ENCODE assay signal across 1 cellular context in genomic region chr16:88811850-88812736, GRCh38.
TF ChIP-seq lines count a peak whose summit lies in the region.

APRT (minus strand) TSS chr16:88811928; CDS start chr16:88811899, 29 bp downstream.

TF ChIP-seq in HEK293, 187 proteins besides CTCF, POLR2A, EP300 and RAD21 (continued from another document):
- TF ChIP-seq PRDM10 (tag by site-specific recombination; IDR thresholded peaks at IDR 0.05) (peak; percentile 74), ZNF610 (tag by site-specific recombination; IDR thresholded peaks at IDR 0.05; ENCODE audit: borderline replicate concordance) (peak; percentile 71; the same call in 1 of the 2 replicates), ZNF837 (tag by site-specific recombination; IDR thresholded peaks at IDR 0.05) (peak; percentile 96; the same call in 1 of the 2 replicates), ZNF629 (tag by site-specific recombination; IDR thresholded peaks at IDR 0.05) (peak; percentile 41; the same call in 1 of the 2 replicates), ZNF501 (tag by site-specific recombination; IDR thresholded peaks at IDR 0.05) (peak; percentile 32; the same call in 1 of the 2 replicates), ZNF16 (tag by site-specific recombination; IDR thresholded peaks at IDR 0.05; ENCODE audit: low read depth) (no peak), ZFP69B (tag by site-specific recombination; IDR thresholded peaks at IDR 0.05) (peak; percentile 52; the same call in 1 of the 2 replicates), GLI4 (tag by site-specific recombination; IDR thresholded peaks at IDR 0.05) (no peak), ZSCAN5A (tag by site-specific recombination; IDR thresholded peaks at IDR 0.05) (peak; percentile 41; the same call in 1 of the 2 replicates), ZNF394 (tag by site-specific recombination; IDR thresholded peaks at IDR 0.05; ENCODE audit: borderline replicate concordance) (peak; percentile 73; the same call in 1 of the 2 replicates), ZNF146 (tag by site-specific recombination; IDR thresholded peaks at IDR 0.05) (0 out of 2 replicates have a peak, but pooled peaks have one; percentile 5), BCL11A (tag by site-specific recombination; IDR thresholded peaks at IDR 0.05; ENCODE audit: low read depth) (0 out of 2 replicates have a peak, but pooled peaks have one; percentile 35), ZBTB20 (tag by site-specific recombination; IDR thresholded peaks at IDR 0.05) (peak; percentile 90), ZNF404 (tag by site-specific recombination; IDR thresholded peaks at IDR 0.05) (peak; percentile 71), ZNF660 (tag by site-specific recombination; IDR thresholded peaks at IDR 0.05) (peak; percentile 73; the same call in 1 of the 2 replicates), ZEB2 (tag by site-specific recombination; IDR thresholded peaks at IDR 0.05) (peak; percentile 93), KLF9 (tag by site-specific recombination; IDR thresholded peaks at IDR 0.05; ENCODE audit: low read depth) (peak; percentile 86), ZNF311 (tag by site-specific recombination; IDR thresholded peaks at IDR 0.05; ENCODE audit: borderline replicate concordance) (0 out of 2 replicates have a peak, but pooled peaks have one; percentile 52), GLIS2 (tag by site-specific recombination; IDR thresholded peaks at IDR 0.05) (peak; percentile 54; the same call in 1 of the 2 replicates), KLF17 (tag by site-specific recombination; IDR thresholded peaks at IDR 0.05) (peak; percentile 58), MYNN (tag by site-specific recombination; IDR thresholded peaks at IDR 0.05; ENCODE audit: borderline replicate concordance) (no peak), OVOL3 (tag by site-specific recombination; IDR thresholded peaks at IDR 0.05) (peak; percentile 67; the same call in 1 of the 2 replicates), ZNF561 (tag by site-specific recombination; IDR thresholded peaks at IDR 0.05; ENCODE audit: borderline replicate concordance) (0 out of 2 replicates have a peak, but pooled peaks have one; percentile 34), ZNF600 (tag by site-specific recombination; IDR thresholded peaks at IDR 0.05) (peak; percentile 89), ZNF10 (tag by site-specific recombination; IDR thresholded peaks at IDR 0.05) (peak; percentile 44; the same call in 1 of the 2 replicates), ZNF792 (tag by site-specific recombination; IDR thresholded peaks at IDR 0.05) (0 out of 2 replicates have a peak, but pooled peaks have one; percentile 15), ZNF654 (tag by site-specific recombination; IDR thresholded peaks at IDR 0.05; ENCODE audit: low read depth) (no peak), ZFP37 (tag by site-specific recombination; IDR thresholded peaks at IDR 0.05) (0 out of 2 replicates have a peak, but pooled peaks have one; percentile 35), ZBTB26 (tag by site-specific recombination; optimal IDR thresholded peaks at IDR 0.05) (peak; percentile 89), ELK4 (IDR thresholded peaks at IDR 0.05; ENCODE audit: borderline replicate concordance, low read depth, low read length) (peak; percentile 90; the same call in 1 of the 2 replicates), ZNF544 (tag by site-specific recombination; IDR thresholded peaks at IDR 0.05) (no peak)
- TF ChIP-seq, protein P1, sequence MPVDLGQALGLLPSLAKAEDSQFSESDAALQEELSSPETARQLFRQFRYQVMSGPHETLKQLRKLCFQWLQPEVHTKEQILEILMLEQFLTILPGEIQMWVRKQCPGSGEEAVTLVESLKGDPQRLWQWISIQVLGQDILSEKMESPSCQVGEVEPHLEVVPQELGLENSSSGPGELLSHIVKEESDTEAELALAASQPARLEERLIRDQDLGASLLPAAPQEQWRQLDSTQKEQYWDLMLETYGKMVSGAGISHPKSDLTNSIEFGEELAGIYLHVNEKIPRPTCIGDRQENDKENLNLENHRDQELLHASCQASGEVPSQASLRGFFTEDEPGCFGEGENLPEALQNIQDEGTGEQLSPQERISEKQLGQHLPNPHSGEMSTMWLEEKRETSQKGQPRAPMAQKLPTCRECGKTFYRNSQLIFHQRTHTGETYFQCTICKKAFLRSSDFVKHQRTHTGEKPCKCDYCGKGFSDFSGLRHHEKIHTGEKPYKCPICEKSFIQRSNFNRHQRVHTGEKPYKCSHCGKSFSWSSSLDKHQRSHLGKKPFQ (tag by site-specific recombination; IDR thresholded peaks at IDR 0.05): no peak
- TF ChIP-seq, protein P2, sequence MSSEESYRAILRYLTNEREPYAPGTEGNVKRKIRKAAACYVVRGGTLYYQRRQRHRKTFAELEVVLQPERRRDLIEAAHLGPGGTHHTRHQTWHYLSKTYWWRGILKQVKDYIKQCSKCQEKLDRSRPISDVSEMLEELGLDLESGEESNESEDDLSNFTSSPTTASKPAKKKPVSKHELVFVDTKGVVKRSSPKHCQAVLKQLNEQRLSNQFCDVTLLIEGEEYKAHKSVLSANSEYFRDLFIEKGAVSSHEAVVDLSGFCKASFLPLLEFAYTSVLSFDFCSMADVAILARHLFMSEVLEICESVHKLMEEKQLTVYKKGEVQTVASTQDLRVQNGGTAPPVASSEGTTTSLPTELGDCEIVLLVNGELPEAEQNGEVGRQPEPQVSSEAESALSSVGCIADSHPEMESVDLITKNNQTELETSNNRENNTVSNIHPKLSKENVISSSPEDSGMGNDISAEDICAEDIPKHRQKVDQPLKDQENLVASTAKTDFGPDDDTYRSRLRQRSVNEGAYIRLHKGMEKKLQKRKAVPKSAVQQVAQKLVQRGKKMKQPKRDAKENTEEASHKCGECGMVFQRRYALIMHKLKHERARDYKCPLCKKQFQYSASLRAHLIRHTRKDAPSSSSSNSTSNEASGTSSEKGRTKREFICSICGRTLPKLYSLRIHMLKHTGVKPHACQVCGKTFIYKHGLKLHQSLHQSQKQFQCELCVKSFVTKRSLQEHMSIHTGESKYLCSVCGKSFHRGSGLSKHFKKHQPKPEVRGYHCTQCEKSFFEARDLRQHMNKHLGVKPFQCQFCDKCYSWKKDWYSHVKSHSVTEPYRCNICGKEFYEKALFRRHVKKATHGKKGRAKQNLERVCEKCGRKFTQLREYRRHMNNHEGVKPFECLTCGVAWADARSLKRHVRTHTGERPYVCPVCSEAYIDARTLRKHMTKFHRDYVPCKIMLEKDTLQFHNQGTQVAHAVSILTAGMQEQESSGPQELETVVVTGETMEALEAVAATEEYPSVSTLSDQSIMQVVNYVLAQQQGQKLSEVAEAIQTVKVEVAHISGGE (tag by site-specific recombination; conservative IDR thresholded peaks at IDR 0.05; ENCODE audit: low read depth): peak; percentile 48; the same call in 1 of the 2 replicates
- TF ChIP-seq, protein P3, sequence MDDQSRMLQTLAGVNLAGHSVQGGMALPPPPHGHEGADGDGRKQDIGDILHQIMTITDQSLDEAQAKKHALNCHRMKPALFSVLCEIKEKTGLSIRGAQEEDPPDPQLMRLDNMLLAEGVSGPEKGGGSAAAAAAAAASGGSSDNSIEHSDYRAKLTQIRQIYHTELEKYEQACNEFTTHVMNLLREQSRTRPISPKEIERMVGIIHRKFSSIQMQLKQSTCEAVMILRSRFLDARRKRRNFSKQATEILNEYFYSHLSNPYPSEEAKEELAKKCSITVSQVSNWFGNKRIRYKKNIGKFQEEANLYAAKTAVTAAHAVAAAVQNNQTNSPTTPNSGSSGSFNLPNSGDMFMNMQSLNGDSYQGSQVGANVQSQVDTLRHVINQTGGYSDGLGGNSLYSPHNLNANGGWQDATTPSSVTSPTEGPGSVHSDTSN (CRISPR knock-in tag; IDR thresholded peaks at IDR 0.05): no peak
